1 cellular context compared by ENCODE assay signal in the genomic region with DNA sequence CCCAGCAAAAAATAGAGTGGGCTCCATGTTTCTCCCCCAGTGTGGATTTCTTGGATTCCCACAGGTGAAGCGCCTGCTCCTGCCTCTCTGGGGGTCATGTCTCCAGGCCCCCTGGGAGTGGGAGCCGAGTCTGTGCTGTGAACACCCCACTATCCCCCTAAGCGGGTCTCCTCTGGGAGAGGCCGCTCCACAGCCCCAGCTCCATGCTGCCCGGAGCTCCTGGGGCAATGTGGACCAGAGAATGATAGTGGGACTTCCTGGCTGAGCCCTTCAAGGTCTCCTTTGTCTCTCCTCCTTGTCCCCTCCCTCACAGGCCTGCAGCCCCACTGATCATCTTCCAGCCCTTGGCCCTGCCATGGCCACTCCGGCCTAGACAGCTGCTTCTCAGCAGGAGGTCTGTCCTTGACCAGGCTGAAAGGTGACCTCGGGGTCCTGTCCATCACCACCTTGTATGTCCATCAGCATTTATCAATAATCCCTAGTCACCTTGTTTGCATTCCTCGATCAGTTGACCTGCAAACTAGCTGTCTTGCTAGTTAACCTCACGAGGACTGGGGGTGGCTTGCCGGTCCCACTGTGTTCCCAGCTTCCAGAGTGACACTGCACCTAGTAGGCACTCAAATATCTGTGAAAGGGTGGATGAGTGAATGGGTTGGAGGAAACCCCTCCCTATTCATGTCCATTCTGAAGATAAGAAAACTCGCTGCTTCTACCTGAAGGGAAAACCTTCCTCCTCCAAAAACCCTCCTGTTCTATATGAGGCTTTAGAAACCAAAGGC.
TF ChIP-seq lines count a peak whose summit lies in the region.

No MANE protein-coding gene starts in this region.

TF ChIP-seq in K562, 482 proteins besides CTCF, POLR2A, EP300 and RAD21:
- TF ChIP-seq, protein P1, sequence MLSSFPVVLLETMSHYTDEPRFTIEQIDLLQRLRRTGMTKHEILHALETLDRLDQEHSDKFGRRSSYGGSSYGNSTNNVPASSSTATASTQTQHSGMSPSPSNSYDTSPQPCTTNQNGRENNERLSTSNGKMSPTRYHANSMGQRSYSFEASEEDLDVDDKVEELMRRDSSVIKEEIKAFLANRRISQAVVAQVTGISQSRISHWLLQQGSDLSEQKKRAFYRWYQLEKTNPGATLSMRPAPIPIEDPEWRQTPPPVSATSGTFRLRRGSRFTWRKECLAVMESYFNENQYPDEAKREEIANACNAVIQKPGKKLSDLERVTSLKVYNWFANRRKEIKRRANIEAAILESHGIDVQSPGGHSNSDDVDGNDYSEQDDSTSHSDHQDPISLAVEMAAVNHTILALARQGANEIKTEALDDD (IDR thresholded peaks at IDR 0.05): peak; percentile 45; the same call in 1 of the 2 replicates
- no peak for TF ChIP-seq TEAD2 (tag; IDR thresholded peaks at IDR 0.05)
- TF ChIP-seq ZKSCAN1 (IDR thresholded peaks at IDR 0.05; ENCODE audit: low read depth, low read length): peak; percentile 82
